ENCODE assay signal across 8 cellular contexts in genomic region chr17:58338907-58339774, GRCh38. TPM values are rescaled to one million over a fixed set of nuclear protein-coding genes. Genes with fewer than 3 reads are reported as not detected.
DNase-seq lines count a peak whose midpoint lies in the region; ATAC-seq and TF ChIP-seq lines count a peak whose summit lies in the region.

No MANE protein-coding gene starts in this region.

- no peak overlapping the region for H3K9ac ChIP-seq in SK-N-MC (ENCODE audit: insufficient read length)
- peak overlapping the region; percentile 21 to 35 for H3K9ac ChIP-seq in stomach smooth muscle (ENCODE audit: low read length in 2 of 2)

- H3K4me1 ChIP-seq in lower lobe of right lung = peaks cover 68% of the 10 kb centered on the region
- H3K4me1 ChIP-seq in stomach smooth muscle (ENCODE audit: control insufficient read depth, insufficient read depth, low read length) = peaks cover 27% of the 10 kb centered on the region

- H3K4me3 ChIP-seq in GM06990 (replicated peaks; ENCODE audit: low read depth, low read length) = peak overlapping the region; percentile 82
- H3K4me3 ChIP-seq in SK-N-MC = peak overlapping the region; percentile 30; the same call in 1 of the 2 replicates
- peak overlapping the region; percentile 46 for H3K4me3 ChIP-seq in lower lobe of right lung
- H3K4me3 ChIP-seq in stomach smooth muscle (ENCODE audit: low read length in 2 of 2) = no peak overlapping the region

- H3K27me3 ChIP-seq in GM06990 (replicated peaks; ENCODE audit: control insufficient read depth, insufficient read depth, low read length) (no peaks in the 10 kb centered on the region), lower lobe of right lung (ENCODE audit: low read depth) (peaks cover 5% of the 10 kb centered on the region), stomach smooth muscle (ENCODE audit: control insufficient read depth in 1 of 2, insufficient read depth in 2 of 2, low read length in 2 of 2) (peaks cover 2 to 5% of the 10 kb centered on the region in 2 donors)

- peak; percentile 90 for DNase-seq in GM06990 (ENCODE audit: extremely low read depth, insufficient read length)
- DNase-seq in SK-N-MC (ENCODE audit: low read depth, low spot score) = no peak
- no peak for DNase-seq in caudate nucleus (lab: John Stamatoyannopoulos, UW)
- peak; percentile 81 for DNase-seq in lower lobe of right lung
- no peak for DNase-seq in NCI-H2029 (lab: John Stamatoyannopoulos, UW)
- DNase-seq in activated gamma-delta T cell treated with Interleukin-2 at 50 U/mL for 16 hours = no peak

- H3K27ac ChIP-seq in SK-N-MC (no peak overlapping the region), caudate nucleus (ENCODE audit: low read depth, low read length) (peak overlapping the region; percentile 36), lower lobe of right lung (peak overlapping the region; percentile 95), stomach smooth muscle (ENCODE audit: low read length) (peak overlapping the region; percentile 77)

- intact Hi-C loops in lower lobe of right lung (cut with DNase I) = no loop called here

- no peaks in the 10 kb centered on the region; the same call in 1 of the 2 replicates for H3K36me3 ChIP-seq in GM06990 (ENCODE audit: control insufficient read depth, insufficient read depth, low read length)
- H3K36me3 ChIP-seq in SK-N-MC (ENCODE audit: insufficient read depth, low read length) = peaks cover under 1% of the 10 kb centered on the region; the same call in 1 of the 2 replicates
- H3K36me3 ChIP-seq in lower lobe of right lung = peaks cover 12% of the 10 kb centered on the region
- peaks cover 0 to 5% of the 10 kb centered on the region in 2 donors for H3K36me3 ChIP-seq in stomach smooth muscle (ENCODE audit: control insufficient read depth in 2 of 2, insufficient read depth in 2 of 2, low read length in 2 of 2)

- H3K9me3 ChIP-seq in SK-N-MC (ENCODE audit: low read depth, low read length) (no peaks in the 10 kb centered on the region), lower lobe of right lung (no peaks in the 10 kb centered on the region), stomach smooth muscle (ENCODE audit: control insufficient read depth in 2 of 2, low read length in 2 of 2) (no peaks in the 10 kb centered on the region)

- TF ChIP-seq CTCF in GM06990 (IDR thresholded peaks at IDR 0.05; ENCODE audit: insufficient read depth, low read length, poor library complexity, severe bottlenecking) (no peak), lower lobe of right lung (IDR thresholded peaks at IDR 0.05) (no peak)

- ATAC-seq in HG03066 (IDR thresholded peaks at IDR 0.05; ENCODE audit: low read depth, unreplicated experiment) (peak; percentile 23), lower lobe of right lung (peak; percentile 61 to 74)

RNA-seq across cellular contexts. Expression of gene TSPOAP1, which starts 10.5 kb away (rescaled TPM):
- 20.2 TPM for total RNA-seq in lower lobe of right lung

RNA-seq across cellular contexts. Expression of gene SUPT4H1, which starts 12.9 kb away (rescaled TPM):
- 82.4 TPM for total RNA-seq in lower lobe of right lung

RNA-seq across cellular contexts. Expression of gene MPO, which starts 58.4 kb away (rescaled TPM):
- 1.1 TPM for total RNA-seq in lower lobe of right lung

Comparison
In these comparisons a context has a peak if more than half of its experiments do, and no peak if none do; other contexts are left out.
1. DNase-seq: peak in GM06990 (single experiment) and lower lobe of right lung (single experiment); none in SK-N-MC (single experiment), caudate nucleus (0 of 61), NCI-H2029 (single experiment) and activated gamma-delta T cell treated with Interleukin-2 at 50 U/mL for 16 hours (single experiment).
2. H3K4me3 ChIP-seq: peak in GM06990 (single experiment), SK-N-MC (single experiment) and lower lobe of right lung (single experiment); none in stomach smooth muscle (0 of 2).